ENCODE assay signal across 1 cellular context in the genomic region with DNA sequence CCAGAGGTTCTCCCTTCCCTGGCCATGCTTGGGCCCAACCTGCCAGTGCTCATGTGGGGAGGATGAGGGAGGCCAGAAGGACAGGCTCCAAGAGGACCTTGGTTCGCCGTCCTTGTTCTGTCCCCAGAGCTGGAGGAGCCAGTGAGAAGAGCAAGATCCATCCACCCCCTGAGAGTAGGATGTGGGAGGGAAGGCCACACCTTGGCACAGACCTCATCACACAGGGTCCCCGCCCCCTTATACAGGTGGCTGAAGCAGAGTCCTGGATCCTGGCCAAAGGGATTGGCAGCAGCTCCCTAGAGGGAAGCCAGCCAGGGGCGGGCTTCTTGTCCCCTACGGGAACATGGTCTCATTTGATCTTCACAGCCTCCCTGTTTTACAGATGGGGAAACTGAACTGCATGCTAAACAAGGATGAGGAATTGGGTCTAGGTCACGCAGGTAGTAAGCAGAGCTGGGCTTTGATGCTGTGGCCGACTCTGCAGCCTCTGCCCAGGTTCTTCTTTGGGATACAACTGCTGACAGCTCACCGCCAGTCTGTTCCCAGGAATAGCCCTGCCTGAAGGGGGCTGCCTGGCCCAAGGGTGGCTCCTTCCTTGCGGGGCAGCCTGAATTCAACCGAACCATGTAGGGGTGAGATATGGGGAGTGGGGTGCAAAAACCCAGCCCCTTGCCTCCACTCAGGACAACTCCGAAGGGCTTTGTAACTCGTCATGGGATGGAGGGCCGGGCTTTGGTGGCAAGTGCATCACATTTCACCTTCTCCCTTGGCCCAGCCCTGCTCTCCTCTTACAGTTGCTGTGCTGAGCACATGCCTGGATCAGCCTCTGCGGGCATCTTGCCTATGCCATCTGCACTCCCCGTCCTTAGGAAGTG.
TF ChIP-seq lines count a peak whose summit lies in the region.

No MANE protein-coding gene starts in this region.

TF ChIP-seq in HepG2, 621 proteins besides CTCF, POLR2A, EP300 and RAD21 (continued from another document and continues in another):
- TF ChIP-seq, protein P1, sequence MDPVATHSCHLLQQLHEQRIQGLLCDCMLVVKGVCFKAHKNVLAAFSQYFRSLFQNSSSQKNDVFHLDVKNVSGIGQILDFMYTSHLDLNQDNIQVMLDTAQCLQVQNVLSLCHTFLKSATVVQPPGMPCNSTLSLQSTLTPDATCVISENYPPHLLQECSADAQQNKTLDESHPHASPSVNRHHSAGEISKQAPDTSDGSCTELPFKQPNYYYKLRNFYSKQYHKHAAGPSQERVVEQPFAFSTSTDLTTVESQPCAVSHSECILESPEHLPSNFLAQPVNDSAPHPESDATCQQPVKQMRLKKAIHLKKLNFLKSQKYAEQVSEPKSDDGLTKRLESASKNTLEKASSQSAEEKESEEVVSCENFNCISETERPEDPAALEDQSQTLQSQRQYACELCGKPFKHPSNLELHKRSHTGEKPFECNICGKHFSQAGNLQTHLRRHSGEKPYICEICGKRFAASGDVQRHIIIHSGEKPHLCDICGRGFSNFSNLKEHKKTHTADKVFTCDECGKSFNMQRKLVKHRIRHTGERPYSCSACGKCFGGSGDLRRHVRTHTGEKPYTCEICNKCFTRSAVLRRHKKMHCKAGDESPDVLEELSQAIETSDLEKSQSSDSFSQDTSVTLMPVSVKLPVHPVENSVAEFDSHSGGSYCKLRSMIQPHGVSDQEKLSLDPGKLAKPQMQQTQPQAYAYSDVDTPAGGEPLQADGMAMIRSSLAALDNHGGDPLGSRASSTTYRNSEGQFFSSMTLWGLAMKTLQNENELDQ (CRISPR knock-in tag; IDR thresholded peaks at IDR 0.05; ENCODE audit: borderline replicate concordance) = no peak
- peak; percentile 28; the same call in 1 of the 2 replicates for TF ChIP-seq ZNF501 (CRISPR knock-in tag; IDR thresholded peaks at IDR 0.05)
- TF ChIP-seq FOXP1 (IDR thresholded peaks at IDR 0.05) = no peak
- TF ChIP-seq FOXP1 (CRISPR knock-in tag; IDR thresholded peaks at IDR 0.05) = peak; percentile 46; the same call in 1 of the 2 replicates
- no peak for TF ChIP-seq YEATS2 (CRISPR knock-in tag; IDR thresholded peaks at IDR 0.05; ENCODE audit: borderline replicate concordance)
- no peak for TF ChIP-seq HOXA3 (CRISPR knock-in tag; IDR thresholded peaks at IDR 0.05)
- 0 out of 2 replicates have a peak, but pooled peaks have one; percentile 12 for TF ChIP-seq HDAC2 (CRISPR knock-in tag; IDR thresholded peaks at IDR 0.05)
- TF ChIP-seq, protein P2, sequence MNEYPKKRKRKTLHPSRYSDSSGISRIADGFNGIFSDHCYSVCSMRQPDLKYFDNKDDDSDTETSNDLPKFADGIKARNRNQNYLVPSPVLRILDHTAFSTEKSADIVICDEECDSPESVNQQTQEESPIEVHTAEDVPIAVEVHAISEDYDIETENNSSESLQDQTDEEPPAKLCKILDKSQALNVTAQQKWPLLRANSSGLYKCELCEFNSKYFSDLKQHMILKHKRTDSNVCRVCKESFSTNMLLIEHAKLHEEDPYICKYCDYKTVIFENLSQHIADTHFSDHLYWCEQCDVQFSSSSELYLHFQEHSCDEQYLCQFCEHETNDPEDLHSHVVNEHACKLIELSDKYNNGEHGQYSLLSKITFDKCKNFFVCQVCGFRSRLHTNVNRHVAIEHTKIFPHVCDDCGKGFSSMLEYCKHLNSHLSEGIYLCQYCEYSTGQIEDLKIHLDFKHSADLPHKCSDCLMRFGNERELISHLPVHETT (CRISPR knock-in tag; conservative IDR thresholded peaks at IDR 0.05) = no peak
- TF ChIP-seq MZF1 (CRISPR knock-in tag; IDR thresholded peaks at IDR 0.05; ENCODE audit: borderline replicate concordance) = no peak
- no peak for TF ChIP-seq ZNF3 (CRISPR knock-in tag; IDR thresholded peaks at IDR 0.05)
- TF ChIP-seq, protein P3, sequence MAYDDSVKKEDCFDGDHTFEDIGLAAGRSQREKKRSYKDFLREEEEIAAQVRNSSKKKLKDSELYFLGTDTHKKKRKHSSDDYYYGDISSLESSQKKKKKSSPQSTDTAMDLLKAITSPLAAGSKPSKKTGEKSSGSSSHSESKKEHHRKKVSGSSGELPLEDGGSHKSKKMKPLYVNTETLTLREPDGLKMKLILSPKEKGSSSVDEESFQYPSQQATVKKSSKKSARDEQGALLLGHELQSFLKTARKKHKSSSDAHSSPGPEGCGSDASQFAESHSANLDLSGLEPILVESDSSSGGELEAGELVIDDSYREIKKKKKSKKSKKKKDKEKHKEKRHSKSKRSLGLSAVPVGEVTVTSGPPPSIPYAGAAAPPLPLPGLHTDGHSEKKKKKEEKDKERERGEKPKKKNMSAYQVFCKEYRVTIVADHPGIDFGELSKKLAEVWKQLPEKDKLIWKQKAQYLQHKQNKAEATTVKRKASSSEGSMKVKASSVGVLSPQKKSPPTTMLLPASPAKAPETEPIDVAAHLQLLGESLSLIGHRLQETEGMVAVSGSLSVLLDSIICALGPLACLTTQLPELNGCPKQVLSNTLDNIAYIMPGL (CRISPR knock-in tag; IDR thresholded peaks at IDR 0.05; ENCODE audit: borderline replicate concordance in 1 of 2, low read depth in 1 of 2) = 0 out of 4 replicates have a peak, but pooled peaks of 1 of the 2 experiments have one; percentile 27
- TF ChIP-seq ZSCAN21 (CRISPR knock-in tag; IDR thresholded peaks at IDR 0.05; ENCODE audit: borderline replicate concordance) = no peak
- TF ChIP-seq ZNF878 (CRISPR knock-in tag; IDR thresholded peaks at IDR 0.05) = 0 out of 2 replicates have a peak, but pooled peaks have one; percentile 20
- no peak for TF ChIP-seq PCBP2 (optimal IDR thresholded peaks at IDR 0.05; ENCODE audit: low read depth, low read length, poor library complexity, severe bottlenecking)
- TF ChIP-seq, protein P4, sequence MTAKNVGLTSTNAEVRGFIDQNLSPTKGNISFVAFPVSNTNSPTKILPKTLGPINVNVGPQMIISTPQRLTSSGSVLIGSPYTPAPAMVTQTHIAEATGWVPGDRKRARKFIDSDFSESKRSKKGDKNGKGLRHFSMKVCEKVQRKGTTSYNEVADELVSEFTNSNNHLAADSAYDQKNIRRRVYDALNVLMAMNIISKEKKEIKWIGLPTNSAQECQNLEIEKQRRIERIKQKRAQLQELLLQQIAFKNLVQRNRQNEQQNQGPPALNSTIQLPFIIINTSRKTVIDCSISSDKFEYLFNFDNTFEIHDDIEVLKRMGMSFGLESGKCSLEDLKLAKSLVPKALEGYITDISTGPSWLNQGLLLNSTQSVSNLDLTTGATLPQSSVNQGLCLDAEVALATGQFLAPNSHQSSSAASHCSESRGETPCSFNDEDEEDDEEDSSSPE (CRISPR knock-in tag; IDR thresholded peaks at IDR 0.05) = no peak
- TF ChIP-seq FOXA1 (IDR thresholded peaks at IDR 0.05) = no peak
- peak; percentile 33; the same call in 1 of the 2 replicates for TF ChIP-seq FOXA1 (CRISPR knock-in tag; IDR thresholded peaks at IDR 0.05)
- TF ChIP-seq, protein P5, sequence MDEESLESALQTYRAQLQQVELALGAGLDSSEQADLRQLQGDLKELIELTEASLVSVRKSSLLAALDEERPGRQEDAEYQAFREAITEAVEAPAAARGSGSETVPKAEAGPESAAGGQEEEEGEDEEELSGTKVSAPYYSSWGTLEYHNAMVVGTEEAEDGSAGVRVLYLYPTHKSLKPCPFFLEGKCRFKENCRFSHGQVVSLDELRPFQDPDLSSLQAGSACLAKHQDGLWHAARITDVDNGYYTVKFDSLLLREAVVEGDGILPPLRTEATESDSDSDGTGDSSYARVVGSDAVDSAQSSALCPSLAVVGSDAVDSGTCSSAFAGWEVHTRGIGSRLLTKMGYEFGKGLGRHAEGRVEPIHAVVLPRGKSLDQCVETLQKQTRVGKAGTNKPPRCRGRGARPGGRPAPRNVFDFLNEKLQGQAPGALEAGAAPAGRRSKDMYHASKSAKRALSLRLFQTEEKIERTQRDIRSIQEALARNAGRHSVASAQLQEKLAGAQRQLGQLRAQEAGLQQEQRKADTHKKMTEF (CRISPR knock-in tag; IDR thresholded peaks at IDR 0.05) = no peak
- TF ChIP-seq ZBTB1 (CRISPR knock-in tag; IDR thresholded peaks at IDR 0.05; ENCODE audit: borderline replicate concordance) = no peak
- TF ChIP-seq ZNF547 (CRISPR knock-in tag; IDR thresholded peaks at IDR 0.05) = no peak
- no peak for TF ChIP-seq ZNF772 (CRISPR knock-in tag; IDR thresholded peaks at IDR 0.05)
- TF ChIP-seq GABPB1 (CRISPR knock-in tag; IDR thresholded peaks at IDR 0.05) = no peak
- no peak for TF ChIP-seq SOX5 (CRISPR knock-in tag; IDR thresholded peaks at IDR 0.05; ENCODE audit: borderline replicate concordance)
- no peak for TF ChIP-seq ZKSCAN1 (IDR thresholded peaks at IDR 0.05; ENCODE audit: low read length)
- no peak for TF ChIP-seq ZBTB21 (CRISPR knock-in tag; IDR thresholded peaks at IDR 0.05)
- TF ChIP-seq ZFX (CRISPR knock-in tag; IDR thresholded peaks at IDR 0.05; ENCODE audit: low read depth) = peak; percentile 28; the same call in 1 of the 2 replicates
- TF ChIP-seq ZNF556 (CRISPR knock-in tag; IDR thresholded peaks at IDR 0.05; ENCODE audit: borderline replicate concordance) = no peak
- no peak for TF ChIP-seq TMF1 (CRISPR knock-in tag; IDR thresholded peaks at IDR 0.05; ENCODE audit: low read depth)
- TF ChIP-seq, protein P6, sequence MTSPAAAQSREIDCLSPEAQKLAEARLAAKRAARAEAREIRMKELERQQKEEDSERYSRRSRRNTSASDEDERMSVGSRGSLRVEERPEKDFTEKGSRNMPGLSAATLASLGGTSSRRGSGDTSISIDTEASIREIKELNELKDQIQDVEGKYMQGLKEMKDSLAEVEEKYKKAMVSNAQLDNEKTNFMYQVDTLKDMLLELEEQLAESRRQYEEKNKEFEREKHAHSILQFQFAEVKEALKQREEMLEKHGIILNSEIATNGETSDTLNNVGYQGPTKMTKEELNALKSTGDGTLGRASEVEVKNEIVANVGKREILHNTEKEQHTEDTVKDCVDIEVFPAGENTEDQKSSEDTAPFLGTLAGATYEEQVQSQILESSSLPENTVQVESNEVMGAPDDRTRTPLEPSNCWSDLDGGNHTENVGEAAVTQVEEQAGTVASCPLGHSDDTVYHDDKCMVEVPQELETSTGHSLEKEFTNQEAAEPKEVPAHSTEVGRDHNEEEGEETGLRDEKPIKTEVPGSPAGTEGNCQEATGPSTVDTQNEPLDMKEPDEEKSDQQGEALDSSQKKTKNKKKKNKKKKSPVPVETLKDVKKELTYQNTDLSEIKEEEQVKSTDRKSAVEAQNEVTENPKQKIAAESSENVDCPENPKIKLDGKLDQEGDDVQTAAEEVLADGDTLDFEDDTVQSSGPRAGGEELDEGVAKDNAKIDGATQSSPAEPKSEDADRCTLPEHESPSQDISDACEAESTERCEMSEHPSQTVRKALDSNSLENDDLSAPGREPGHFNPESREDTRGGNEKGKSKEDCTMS (CRISPR knock-in tag; conservative IDR thresholded peaks at IDR 0.05) = no peak
- TF ChIP-seq, protein P7, sequence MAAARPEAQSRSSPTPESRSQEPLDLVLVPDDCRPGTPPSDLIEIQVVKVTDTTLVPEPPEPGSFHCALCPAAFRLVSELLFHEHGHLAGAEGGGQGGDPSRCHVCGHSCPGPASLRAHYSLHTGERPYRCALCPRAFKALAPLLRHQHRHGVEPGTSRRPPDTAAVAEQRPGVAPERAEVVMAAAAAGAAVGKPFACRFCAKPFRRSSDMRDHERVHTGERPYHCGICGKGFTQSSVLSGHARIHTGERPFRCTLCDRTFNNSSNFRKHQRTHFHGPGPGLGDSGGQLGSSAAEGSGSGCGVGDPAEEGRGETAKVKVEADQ (CRISPR knock-in tag; IDR thresholded peaks at IDR 0.05; ENCODE audit: borderline replicate concordance) = no peak
- no peak for TF ChIP-seq HNRNPK (IDR thresholded peaks at IDR 0.05; ENCODE audit: low read depth, low read length, poor library complexity, severe bottlenecking)
- TF ChIP-seq, protein P8, sequence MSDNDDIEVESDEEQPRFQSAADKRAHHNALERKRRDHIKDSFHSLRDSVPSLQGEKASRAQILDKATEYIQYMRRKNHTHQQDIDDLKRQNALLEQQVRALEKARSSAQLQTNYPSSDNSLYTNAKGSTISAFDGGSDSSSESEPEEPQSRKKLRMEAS (IDR thresholded peaks at IDR 0.05) = 0 out of 2 replicates have a peak, but pooled peaks have one; percentile 18
- no peak for TF ChIP-seq ZNF282 (IDR thresholded peaks at IDR 0.05; ENCODE audit: partially characterized antibody)
- no peak for TF ChIP-seq NFIB (CRISPR knock-in tag; IDR thresholded peaks at IDR 0.05; ENCODE audit: borderline replicate concordance)
- no peak for TF ChIP-seq ZNF33A (CRISPR knock-in tag; IDR thresholded peaks at IDR 0.05; ENCODE audit: borderline replicate concordance)
- TF ChIP-seq ATM (IDR thresholded peaks at IDR 0.05; ENCODE audit: borderline replicate concordance) = no peak
- peak; percentile 72 for TF ChIP-seq ZEB1 (IDR thresholded peaks at IDR 0.05; ENCODE audit: insufficient replicate concordance, low read depth)
- no peak for TF ChIP-seq ZNF549 (CRISPR knock-in tag; IDR thresholded peaks at IDR 0.05)
- no peak for TF ChIP-seq ZFP36L2 (CRISPR knock-in tag; IDR thresholded peaks at IDR 0.05)
- no peak for TF ChIP-seq ZNF674 (CRISPR knock-in tag; IDR thresholded peaks at IDR 0.05; ENCODE audit: low read depth)
- TF ChIP-seq ATF7 (IDR thresholded peaks at IDR 0.05) = no peak
- TF ChIP-seq ATF7 (CRISPR knock-in tag; IDR thresholded peaks at IDR 0.05) = no peak
- TF ChIP-seq NFATC3 (CRISPR knock-in tag; IDR thresholded peaks at IDR 0.05) = 0 out of 2 replicates have a peak, but pooled peaks have one; percentile 27
- no peak for TF ChIP-seq KLF15 (CRISPR knock-in tag; IDR thresholded peaks at IDR 0.05; ENCODE audit: borderline replicate concordance)
- TF ChIP-seq, protein P9, sequence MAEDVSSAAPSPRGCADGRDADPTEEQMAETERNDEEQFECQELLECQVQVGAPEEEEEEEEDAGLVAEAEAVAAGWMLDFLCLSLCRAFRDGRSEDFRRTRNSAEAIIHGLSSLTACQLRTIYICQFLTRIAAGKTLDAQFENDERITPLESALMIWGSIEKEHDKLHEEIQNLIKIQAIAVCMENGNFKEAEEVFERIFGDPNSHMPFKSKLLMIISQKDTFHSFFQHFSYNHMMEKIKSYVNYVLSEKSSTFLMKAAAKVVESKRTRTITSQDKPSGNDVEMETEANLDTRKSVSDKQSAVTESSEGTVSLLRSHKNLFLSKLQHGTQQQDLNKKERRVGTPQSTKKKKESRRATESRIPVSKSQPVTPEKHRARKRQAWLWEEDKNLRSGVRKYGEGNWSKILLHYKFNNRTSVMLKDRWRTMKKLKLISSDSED (CRISPR knock-in tag; IDR thresholded peaks at IDR 0.05) = no peak
- TF ChIP-seq TOPORS (CRISPR knock-in tag; IDR thresholded peaks at IDR 0.05) = no peak
- TF ChIP-seq PHB2 (IDR thresholded peaks at IDR 0.05; ENCODE audit: partially characterized antibody) = no peak
- TF ChIP-seq SRY (CRISPR knock-in tag; IDR thresholded peaks at IDR 0.05) = no peak
- TF ChIP-seq KAT8 (CRISPR knock-in tag; IDR thresholded peaks at IDR 0.05) = no peak
- no peak for TF ChIP-seq DPF2 (CRISPR knock-in tag; IDR thresholded peaks at IDR 0.05; ENCODE audit: borderline replicate concordance, low read depth)
- TF ChIP-seq, protein P10, sequence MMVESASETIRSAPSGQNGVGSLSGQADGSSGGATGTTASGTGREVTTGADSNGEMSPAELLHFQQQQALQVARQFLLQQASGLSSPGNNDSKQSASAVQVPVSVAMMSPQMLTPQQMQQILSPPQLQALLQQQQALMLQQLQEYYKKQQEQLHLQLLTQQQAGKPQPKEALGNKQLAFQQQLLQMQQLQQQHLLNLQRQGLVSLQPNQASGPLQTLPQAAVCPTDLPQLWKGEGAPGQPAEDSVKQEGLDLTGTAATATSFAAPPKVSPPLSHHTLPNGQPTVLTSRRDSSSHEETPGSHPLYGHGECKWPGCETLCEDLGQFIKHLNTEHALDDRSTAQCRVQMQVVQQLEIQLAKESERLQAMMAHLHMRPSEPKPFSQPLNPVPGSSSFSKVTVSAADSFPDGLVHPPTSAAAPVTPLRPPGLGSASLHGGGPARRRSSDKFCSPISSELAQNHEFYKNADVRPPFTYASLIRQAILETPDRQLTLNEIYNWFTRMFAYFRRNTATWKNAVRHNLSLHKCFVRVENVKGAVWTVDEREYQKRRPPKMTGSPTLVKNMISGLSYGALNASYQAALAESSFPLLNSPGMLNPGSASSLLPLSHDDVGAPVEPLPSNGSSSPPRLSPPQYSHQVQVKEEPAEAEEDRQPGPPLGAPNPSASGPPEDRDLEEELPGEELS (CRISPR knock-in tag; IDR thresholded peaks at IDR 0.05) = peak; percentile 37; the same call in 1 of the 2 replicates
